ENCODE assay signal across 11 cellular contexts in genomic region chr12:2324375-2324774, GRCh38.
DNase-seq lines count a peak whose midpoint lies in the region; ATAC-seq and TF ChIP-seq lines count a peak whose summit lies in the region.
"Had no signal": no experiment of that assay in that cellular context is flagged by ENCODE, and none has a peak within 500 bp of the region (broad histone marks: within the 10 kb centered on the region; RNA-seq: fewer than 3 reads in every experiment).

No MANE protein-coding gene starts in this region.

- intact Hi-C loops in prostate gland (cut with DNase I) = no loop called here

- no peaks in the 10 kb centered on the region for H3K79me2 ChIP-seq in neural progenitor cell (ENCODE audit: low read depth)

- H3K27me3 ChIP-seq in muscle layer of duodenum (ENCODE audit: low read depth, low read length) (no peaks in the 10 kb centered on the region), prostate gland (replicated peaks; ENCODE audit: insufficient read depth) (no peaks in the 10 kb centered on the region), neural progenitor cell (no peaks in the 10 kb centered on the region)

- TF ChIP-seq CTCF in prostate gland (IDR thresholded peaks at IDR 0.05) (no peak), neural progenitor cell (IDR thresholded peaks at IDR 0.05) (no peak)

- no peak for TF ChIP-seq POLR2A in prostate gland (IDR thresholded peaks at IDR 0.05)

- H3K27ac Mint-ChIP-seq in neural progenitor cell = no peak overlapping the region
- H3K27ac Mint-ChIP-seq: B cell had no signal

- H3K4me3 ChIP-seq in muscle layer of duodenum (ENCODE audit: low read depth in 1 of 2, low read length in 2 of 2) (peak overlapping the region in 1 of 2 donors; percentile 14), prostate gland (no peak overlapping the region), neural progenitor cell (no peak overlapping the region)

- DNase-seq in DMS53 (lab: John Stamatoyannopoulos, UW) = peak; percentile 89
- DNase-seq in NCI-H2081 treated with DMSO at 0.1 percent for 48 hours (lab: John Stamatoyannopoulos, UW) = peak; percentile 90
- DNase-seq in prostate gland (ENCODE audit: low spot score) = no peak
- no peak for DNase-seq in neural progenitor cell (ENCODE audit: low spot score)
- no peak for DNase-seq in activated effector memory CD4-positive, alpha-beta T cell treated with anti-CD3 and anti-CD28 coated beads, Interleukin-2, amount 50 U/mL, for 16 hours
- DNase-seq: activated gamma-delta T cell had no signal

- ATAC-seq in GM18502 (IDR thresholded peaks at IDR 0.05; ENCODE audit: poor library complexity, unreplicated experiment) = no peak
- ATAC-seq: SK-N-SH treated with all-trans-retinoic acid at 6 μM for 48 hours had no signal

- no peaks in the 10 kb centered on the region for H3K36me3 Mint-ChIP-seq in neural progenitor cell

- peaks cover 0 to 27% of the 10 kb centered on the region in 2 donors for H3K4me1 ChIP-seq in muscle layer of duodenum (ENCODE audit: control insufficient read depth in 1 of 2, insufficient read depth in 2 of 2, low read length in 2 of 2)
- no peaks in the 10 kb centered on the region for H3K4me1 ChIP-seq in prostate gland (replicated peaks)
- H3K4me1 ChIP-seq in neural progenitor cell = no peaks in the 10 kb centered on the region

- H3K9ac ChIP-seq in neural progenitor cell = no peak overlapping the region

- H3K9me3 ChIP-seq in muscle layer of duodenum (ENCODE audit: control insufficient read depth in 1 of 2, low read length in 2 of 2) = no peaks in the 10 kb centered on the region
- H3K9me3 ChIP-seq in prostate gland = no peaks in the 10 kb centered on the region
- H3K9me3 ChIP-seq in neural progenitor cell (ENCODE audit: low read depth) = no peaks in the 10 kb centered on the region

- no peaks in the 10 kb centered on the region for H3F3A ChIP-seq in neural progenitor cell (ENCODE audit: low read depth)

- peaks cover 14% of the 10 kb centered on the region for H3K27me3 Mint-ChIP-seq in neural progenitor cell (ENCODE audit: insufficient read depth, low read depth)

- H3K4me2 ChIP-seq in neural progenitor cell = no peak overlapping the region

- H3K27ac ChIP-seq in angular gyrus (ENCODE audit: low read depth, low read length) = peak overlapping the region; percentile 19
- H3K27ac ChIP-seq in muscle layer of duodenum (ENCODE audit: low read length) = peak overlapping the region; percentile 26
- H3K27ac ChIP-seq in prostate gland = no peak overlapping the region
- H3K27ac ChIP-seq in neural progenitor cell = no peak overlapping the region

- H3K9me3 Mint-ChIP-seq in neural progenitor cell = no peaks in the 10 kb centered on the region

- no peak overlapping the region for H2AFZ ChIP-seq in neural progenitor cell (replicated peaks)

- no peaks in the 10 kb centered on the region for H4K20me1 ChIP-seq in neural progenitor cell (ENCODE audit: low read depth)

- peaks cover 25% of the 10 kb centered on the region for H3K4me1 Mint-ChIP-seq in neural progenitor cell
- H3K4me1 Mint-ChIP-seq: B cell had no signal

- 56% methylated on average over 10 of the region's 10 CpGs for WGBS in prostate gland

- no peak overlapping the region for H3K4me3 Mint-ChIP-seq in neural progenitor cell
- H3K4me3 Mint-ChIP-seq: B cell had no signal

- H3K36me3 ChIP-seq in muscle layer of duodenum (ENCODE audit: control insufficient read depth in 1 of 2, insufficient read depth in 2 of 2, low read length in 2 of 2) = no peaks in the 10 kb centered on the region
- no peaks in the 10 kb centered on the region for H3K36me3 ChIP-seq in prostate gland
- no peaks in the 10 kb centered on the region for H3K36me3 ChIP-seq in neural progenitor cell

Comparison
In these comparisons a context has a peak if more than half of its experiments do, and no peak if none do; other contexts are left out.
1. DNase-seq: peak in DMS53 (single experiment) and NCI-H2081 treated with DMSO at 0.1 percent for 48 hours (single experiment); none in prostate gland (single experiment), neural progenitor cell (single experiment) and activated effector memory CD4-positive, alpha-beta T cell treated with anti-CD3 and anti-CD28 coated beads, Interleukin-2, amount 50 U/mL, for 16 hours (single experiment).
2. H3K27ac ChIP-seq: peak in angular gyrus (single experiment) and muscle layer of duodenum (single experiment); none in prostate gland (0 of 2) and neural progenitor cell (single experiment).